ENCODE assay signal across 1 cellular context in the genomic region with DNA sequence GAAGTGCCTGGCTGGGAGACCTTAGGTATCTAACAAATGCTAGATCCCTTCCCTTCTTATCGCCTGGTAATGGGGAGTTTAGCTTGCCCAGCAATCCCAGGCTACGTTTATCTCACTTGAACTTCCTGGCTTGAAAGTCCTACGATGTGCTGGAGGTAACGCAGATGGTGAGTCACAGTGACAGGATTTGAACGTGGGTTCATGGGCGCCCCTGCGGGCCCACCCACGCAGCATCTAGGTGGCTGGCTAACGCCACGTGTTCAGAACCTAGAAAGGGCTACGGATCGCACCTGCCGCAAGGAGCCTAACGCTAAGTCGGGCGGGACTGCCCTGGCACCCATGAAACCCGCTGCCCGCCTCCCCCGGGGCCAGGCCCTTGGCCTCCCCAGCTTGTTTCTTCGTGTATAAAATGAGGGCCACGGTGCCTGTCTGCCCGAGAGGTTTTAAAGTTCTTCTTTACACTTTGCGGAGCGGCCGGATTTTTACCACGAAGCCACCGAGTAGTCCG.
TF ChIP-seq lines count a peak whose summit lies in the region.

No MANE protein-coding gene starts in this region.

TF ChIP-seq in K562, 482 proteins besides CTCF, POLR2A, EP300 and RAD21 (continued from another document and continues in another):
- TF ChIP-seq ARID3A (IDR thresholded peaks at IDR 0.05; ENCODE audit: borderline replicate concordance, low read depth, low read length) (no peak), MTF1 (CRISPR knock-in tag; IDR thresholded peaks at IDR 0.05; ENCODE audit: borderline replicate concordance) (no peak), ZNF263 (CRISPR knock-in tag; IDR thresholded peaks at IDR 0.05; ENCODE audit: borderline replicate concordance) (no peak), EGR1 (conservative IDR thresholded peaks at IDR 0.05) (peak; percentile 98), RFX7 (CRISPR knock-in tag; IDR thresholded peaks at IDR 0.05) (no peak), ZNF175 (CRISPR knock-in tag; IDR thresholded peaks at IDR 0.05; ENCODE audit: low read depth) (no peak), BDP1 (IDR thresholded peaks at IDR 0.05; ENCODE audit: insufficient read depth, insufficient read length) (no peak), CTBP1 (IDR thresholded peaks at IDR 0.05; ENCODE audit: borderline replicate concordance) (peak; percentile 32; the same call in 1 of the 2 replicates), DPF2 (IDR thresholded peaks at IDR 0.05) (peak; percentile 94), SAFB (IDR thresholded peaks at IDR 0.05; ENCODE audit: borderline replicate concordance, low read depth, low read length) (no peak), PTTG1 (tag; IDR thresholded peaks at IDR 0.05; ENCODE audit: low read depth) (no peak), BRD9 (IDR thresholded peaks at IDR 0.05; ENCODE audit: low read depth, partially characterized antibody) (peak; percentile 90), CREB3 (tag; conservative IDR thresholded peaks at IDR 0.05; ENCODE audit: low read depth) (peak; percentile 81), ZNF146 (CRISPR knock-in tag; IDR thresholded peaks at IDR 0.05; ENCODE audit: unreplicated experiment) (no peak), PHF20 (IDR thresholded peaks at IDR 0.05; ENCODE audit: partially characterized antibody) (no peak), HEY1 (CRISPR knock-in tag; IDR thresholded peaks at IDR 0.05; ENCODE audit: borderline replicate concordance) (no peak), ZNF124 (CRISPR knock-in tag; IDR thresholded peaks at IDR 0.05) (no peak), TEAD1 (CRISPR knock-in tag; IDR thresholded peaks at IDR 0.05) (peak; percentile 32 to 70; a peak in 1 of 4 replicates), TRIM28 (IDR thresholded peaks at IDR 0.05) (0 out of 2 replicates have a peak, but pooled peaks have one; percentile 9), TRIM25 (IDR thresholded peaks at IDR 0.05; ENCODE audit: borderline replicate concordance) (0 out of 2 replicates have a peak, but pooled peaks have one; percentile 4), ELF4 (CRISPR knock-in tag; IDR thresholded peaks at IDR 0.05) (peak; percentile 54; the same call in 1 of the 2 replicates), AFF1 (IDR thresholded peaks at IDR 0.05; ENCODE audit: low read depth in 1 of 2, partially characterized antibody in 2 of 2) (peak in 1 of 2 experiments; percentile 64), TSC22D4 (tag; IDR thresholded peaks at IDR 0.05) (no peak), ZNF551 (CRISPR knock-in tag; IDR thresholded peaks at IDR 0.05) (no peak), TEAD4 (IDR thresholded peaks at IDR 0.05; ENCODE audit: low read length) (0 out of 2 replicates have a peak, but pooled peaks have one; percentile 32), TEAD4 (CRISPR knock-in tag; IDR thresholded peaks at IDR 0.05; ENCODE audit: borderline replicate concordance) (0 out of 2 replicates have a peak, but pooled peaks have one; percentile 53), SMAD4 (CRISPR knock-in tag; conservative IDR thresholded peaks at IDR 0.05) (0 out of 2 replicates have a peak, but pooled peaks have one; percentile 2), DMBX1 (CRISPR knock-in tag; IDR thresholded peaks at IDR 0.05; ENCODE audit: borderline replicate concordance) (peak; percentile 67; the same call in 1 of the 2 replicates), SP1 (CRISPR knock-in tag; IDR thresholded peaks at IDR 0.05) (no peak), DEAF1 (CRISPR knock-in tag; IDR thresholded peaks at IDR 0.05) (no peak), ZC3H4 (CRISPR knock-in tag; IDR thresholded peaks at IDR 0.05; ENCODE audit: borderline replicate concordance) (peak; percentile 96), ZFX (CRISPR knock-in tag; IDR thresholded peaks at IDR 0.05) (peak; percentile 68; the same call in 1 of the 2 replicates), PML (IDR thresholded peaks at IDR 0.05; ENCODE audit: low read length) (peak; percentile 48; the same call in 1 of the 2 replicates), PREB (CRISPR knock-in tag; IDR thresholded peaks at IDR 0.05) (no peak), NCOA6 (IDR thresholded peaks at IDR 0.05) (0 out of 2 replicates have a peak, but pooled peaks have one; percentile 11), CHD4 (IDR thresholded peaks at IDR 0.05; ENCODE audit: insufficient read depth, insufficient replicate concordance, low read depth, low read length, poor library complexity, severe bottlenecking) (no peak), ESRRA (IDR thresholded peaks at IDR 0.05; ENCODE audit: borderline replicate concordance, low read depth) (no peak), FIP1L1 (IDR thresholded peaks at IDR 0.05; ENCODE audit: low read depth, low read length, poor library complexity, severe bottlenecking) (no peak), JUND (IDR thresholded peaks at IDR 0.05; ENCODE audit: borderline replicate concordance, low read depth, low read length) (peak; percentile 94), JUND (tag; IDR thresholded peaks at IDR 0.05; ENCODE audit: borderline replicate concordance, low read depth, low read length) (peak; percentile 91; the same call in 2 of the 3 replicates), ZNF212 (CRISPR knock-in tag; IDR thresholded peaks at IDR 0.05) (no peak)
- TF ChIP-seq, protein P1, sequence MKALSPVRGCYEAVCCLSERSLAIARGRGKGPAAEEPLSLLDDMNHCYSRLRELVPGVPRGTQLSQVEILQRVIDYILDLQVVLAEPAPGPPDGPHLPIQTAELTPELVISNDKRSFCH (CRISPR knock-in tag; IDR thresholded peaks at IDR 0.05), result no peak
- TF ChIP-seq, protein P1 (tag; IDR thresholded peaks at IDR 0.05), result peak; percentile 88
- TF ChIP-seq, protein P2, sequence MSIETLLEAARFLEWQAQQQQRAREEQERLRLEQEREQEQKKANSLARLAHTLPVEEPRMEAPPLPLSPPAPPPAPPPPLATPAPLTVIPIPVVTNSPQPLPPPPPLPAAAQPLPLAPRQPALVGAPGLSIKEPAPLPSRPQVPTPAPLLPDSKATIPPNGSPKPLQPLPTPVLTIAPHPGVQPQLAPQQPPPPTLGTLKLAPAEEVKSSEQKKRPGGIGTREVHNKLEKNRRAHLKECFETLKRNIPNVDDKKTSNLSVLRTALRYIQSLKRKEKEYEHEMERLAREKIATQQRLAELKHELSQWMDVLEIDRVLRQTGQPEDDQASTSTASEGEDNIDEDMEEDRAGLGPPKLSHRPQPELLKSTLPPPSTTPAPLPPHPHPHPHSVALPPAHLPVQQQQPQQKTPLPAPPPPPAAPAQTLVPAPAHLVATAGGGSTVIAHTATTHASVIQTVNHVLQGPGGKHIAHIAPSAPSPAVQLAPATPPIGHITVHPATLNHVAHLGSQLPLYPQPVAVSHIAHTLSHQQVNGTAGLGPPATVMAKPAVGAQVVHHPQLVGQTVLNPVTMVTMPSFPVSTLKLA (conservative IDR thresholded peaks at IDR 0.05), result peak; percentile 85 to 89
- TF ChIP-seq, protein P3, sequence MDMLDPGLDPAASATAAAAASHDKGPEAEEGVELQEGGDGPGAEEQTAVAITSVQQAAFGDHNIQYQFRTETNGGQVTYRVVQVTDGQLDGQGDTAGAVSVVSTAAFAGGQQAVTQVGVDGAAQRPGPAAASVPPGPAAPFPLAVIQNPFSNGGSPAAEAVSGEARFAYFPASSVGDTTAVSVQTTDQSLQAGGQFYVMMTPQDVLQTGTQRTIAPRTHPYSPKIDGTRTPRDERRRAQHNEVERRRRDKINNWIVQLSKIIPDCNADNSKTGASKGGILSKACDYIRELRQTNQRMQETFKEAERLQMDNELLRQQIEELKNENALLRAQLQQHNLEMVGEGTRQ (CRISPR knock-in tag; IDR thresholded peaks at IDR 0.05), result peak; percentile 58
- TF ChIP-seq, protein P4, sequence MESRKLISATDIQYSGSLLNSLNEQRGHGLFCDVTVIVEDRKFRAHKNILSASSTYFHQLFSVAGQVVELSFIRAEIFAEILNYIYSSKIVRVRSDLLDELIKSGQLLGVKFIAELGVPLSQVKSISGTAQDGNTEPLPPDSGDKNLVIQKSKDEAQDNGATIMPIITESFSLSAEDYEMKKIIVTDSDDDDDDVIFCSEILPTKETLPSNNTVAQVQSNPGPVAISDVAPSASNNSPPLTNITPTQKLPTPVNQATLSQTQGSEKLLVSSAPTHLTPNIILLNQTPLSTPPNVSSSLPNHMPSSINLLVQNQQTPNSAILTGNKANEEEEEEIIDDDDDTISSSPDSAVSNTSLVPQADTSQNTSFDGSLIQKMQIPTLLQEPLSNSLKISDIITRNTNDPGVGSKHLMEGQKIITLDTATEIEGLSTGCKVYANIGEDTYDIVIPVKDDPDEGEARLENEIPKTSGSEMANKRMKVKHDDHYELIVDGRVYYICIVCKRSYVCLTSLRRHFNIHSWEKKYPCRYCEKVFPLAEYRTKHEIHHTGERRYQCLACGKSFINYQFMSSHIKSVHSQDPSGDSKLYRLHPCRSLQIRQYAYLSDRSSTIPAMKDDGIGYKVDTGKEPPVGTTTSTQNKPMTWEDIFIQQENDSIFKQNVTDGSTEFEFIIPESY (CRISPR knock-in tag; IDR thresholded peaks at IDR 0.05), result peak; percentile 55; the same call in 1 of the 2 replicates
